In the genomic region with DNA sequence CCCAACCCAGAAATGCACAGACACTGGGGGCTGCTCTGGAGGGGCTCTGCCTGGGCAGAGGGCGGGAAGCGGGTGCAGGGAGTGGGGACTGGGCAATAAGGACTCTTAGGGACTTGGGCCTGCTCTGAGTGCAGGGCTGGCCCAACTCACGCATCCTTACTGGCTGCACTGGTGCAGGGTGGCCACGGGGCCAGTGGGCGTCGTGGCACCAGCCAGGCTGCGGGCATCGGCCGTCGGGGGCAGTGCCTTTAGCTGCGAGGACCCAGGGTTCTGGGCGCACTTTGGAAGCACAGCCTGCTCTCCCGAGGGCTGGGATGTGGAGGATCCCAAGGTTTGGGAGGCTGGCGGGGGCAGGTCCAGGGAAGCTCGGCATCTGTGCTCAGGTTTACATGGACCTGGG, we compare ENCODE assay signal across 19 cellular contexts. TPM values are rescaled to one million over a fixed set of nuclear protein-coding genes. Genes with fewer than 3 reads are reported as not detected.
"Had no signal": no experiment of that assay in that cellular context is flagged by ENCODE, and none has a peak within 500 bp of the region (broad histone marks: within the 10 kb centered on the region; RNA-seq: fewer than 3 reads in every experiment).

No MANE protein-coding gene starts in this region.

- H3K9me3 ChIP-seq: ovary, stomach, testis, upper lobe of left lung had no signal

- H3K4me3 Mint-ChIP-seq: dendritic cell treated with granulocyte-macrophage colony-stimulating factor and Interleukin-4, amounts not matched to agents 40 ng/mL and 50 ng/mL, for 4 days; neural crest cell had no signal

- H3K27me3 ChIP-seq: foreskin keratinocyte, ovary, testis, upper lobe of left lung had no signal

- H3K27ac Mint-ChIP-seq: dendritic cell treated with granulocyte-macrophage colony-stimulating factor and Interleukin-4, amounts not matched to agents 40 ng/mL and 50 ng/mL, for 4 days had no signal

- H3K4me3 ChIP-seq: ovary, stomach, testis, upper lobe of left lung had no signal

- ATAC-seq: foreskin keratinocyte, left ventricle myocardium superior, sciatic nerve, SK-N-SH treated with all-trans-retinoic acid at 6 μM for 48 hours had no signal

- H3K4me1 Mint-ChIP-seq: neural crest cell had no signal

- H3K9me3 Mint-ChIP-seq: dendritic cell treated with granulocyte-macrophage colony-stimulating factor and Interleukin-4, amounts not matched to agents 40 ng/mL and 50 ng/mL, for 4 days; neural crest cell had no signal

- DNase-seq: activated CD4-positive, alpha-beta T cell treated with anti-CD3 and anti-CD28 coated beads for 48 hours; effector memory CD4-positive, alpha-beta T cell; foreskin keratinocyte; left ventricle myocardium superior; mesendoderm; ovary; stomach; T-helper 2 cell; testis had no signal

- H3K4me1 ChIP-seq: testis had no signal

- H3K36me3 ChIP-seq: ovary, stomach, upper lobe of left lung had no signal

- H3K27ac ChIP-seq: foreskin keratinocyte, ovary, testis, upper lobe of left lung had no signal

RNA-seq across cellular contexts. Expression of gene TTLL10, which starts 27.1 kb away (rescaled TPM):
- total RNA-seq: astrocyte, bronchial epithelial cell, foreskin keratinocyte, kidney epithelial cell, left ventricle myocardium superior, neural crest cell, pulmonary artery endothelial cell had no signal
- polyA plus RNA-seq: ovary had no signal

RNA-seq across cellular contexts. Expression of gene TNFRSF18, which starts 59.8 kb away (rescaled TPM):
- total RNA-seq: bronchial epithelial cell, cerebellum, neural crest cell, pulmonary artery endothelial cell, testis had no signal
